ENCODE assay signal across 1 cellular context in the genomic region with DNA sequence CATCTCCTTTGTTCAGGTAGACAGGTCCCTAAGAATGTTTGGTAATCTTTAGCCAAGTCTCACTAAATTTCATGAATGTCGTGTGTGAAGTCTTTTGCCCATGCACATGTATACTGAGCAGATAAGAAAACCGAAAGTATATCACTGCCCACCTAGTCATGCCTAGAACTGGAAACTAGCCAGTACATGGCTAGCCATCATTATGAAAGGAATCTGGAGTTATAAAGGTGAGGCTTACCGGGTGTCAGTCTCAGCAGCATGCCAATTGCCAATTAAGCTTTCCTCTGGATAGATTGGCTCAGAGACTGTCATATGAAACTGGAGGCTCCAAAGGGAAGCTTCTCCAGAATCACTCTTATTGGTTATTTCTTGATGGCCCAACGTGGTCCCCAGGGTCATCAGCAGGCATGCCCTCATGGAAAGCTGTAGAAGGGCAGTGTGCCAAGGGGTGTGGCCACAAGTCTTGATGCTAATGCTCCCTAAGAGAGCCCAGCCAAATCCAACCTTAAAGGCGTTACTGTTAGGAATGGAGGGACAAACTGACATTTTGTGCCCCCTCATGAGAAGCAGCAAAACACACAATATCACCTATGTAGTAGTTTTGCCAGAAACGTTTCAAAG.
TF ChIP-seq lines count a peak whose summit lies in the region.

No MANE protein-coding gene starts in this region.

TF ChIP-seq in GM12878, 131 proteins besides CTCF, POLR2A, EP300 and RAD21 (continued from another document):
- TF ChIP-seq, protein P1, sequence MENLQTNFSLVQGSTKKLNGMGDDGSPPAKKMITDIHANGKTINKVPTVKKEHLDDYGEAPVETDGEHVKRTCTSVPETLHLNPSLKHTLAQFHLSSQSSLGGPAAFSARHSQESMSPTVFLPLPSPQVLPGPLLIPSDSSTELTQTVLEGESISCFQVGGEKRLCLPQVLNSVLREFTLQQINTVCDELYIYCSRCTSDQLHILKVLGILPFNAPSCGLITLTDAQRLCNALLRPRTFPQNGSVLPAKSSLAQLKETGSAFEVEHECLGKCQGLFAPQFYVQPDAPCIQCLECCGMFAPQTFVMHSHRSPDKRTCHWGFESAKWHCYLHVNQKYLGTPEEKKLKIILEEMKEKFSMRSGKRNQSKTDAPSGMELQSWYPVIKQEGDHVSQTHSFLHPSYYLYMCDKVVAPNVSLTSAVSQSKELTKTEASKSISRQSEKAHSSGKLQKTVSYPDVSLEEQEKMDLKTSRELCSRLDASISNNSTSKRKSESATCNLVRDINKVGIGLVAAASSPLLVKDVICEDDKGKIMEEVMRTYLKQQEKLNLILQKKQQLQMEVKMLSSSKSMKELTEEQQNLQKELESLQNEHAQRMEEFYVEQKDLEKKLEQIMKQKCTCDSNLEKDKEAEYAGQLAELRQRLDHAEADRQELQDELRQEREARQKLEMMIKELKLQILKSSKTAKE (IDR thresholded peaks at IDR 0.05; ENCODE audit: low read depth, poor library complexity, severe bottlenecking), result no peak
- no peak for TF ChIP-seq BCL11A (IDR thresholded peaks at IDR 0.05; ENCODE audit: low read depth, low read length)
- TF ChIP-seq, protein P2, sequence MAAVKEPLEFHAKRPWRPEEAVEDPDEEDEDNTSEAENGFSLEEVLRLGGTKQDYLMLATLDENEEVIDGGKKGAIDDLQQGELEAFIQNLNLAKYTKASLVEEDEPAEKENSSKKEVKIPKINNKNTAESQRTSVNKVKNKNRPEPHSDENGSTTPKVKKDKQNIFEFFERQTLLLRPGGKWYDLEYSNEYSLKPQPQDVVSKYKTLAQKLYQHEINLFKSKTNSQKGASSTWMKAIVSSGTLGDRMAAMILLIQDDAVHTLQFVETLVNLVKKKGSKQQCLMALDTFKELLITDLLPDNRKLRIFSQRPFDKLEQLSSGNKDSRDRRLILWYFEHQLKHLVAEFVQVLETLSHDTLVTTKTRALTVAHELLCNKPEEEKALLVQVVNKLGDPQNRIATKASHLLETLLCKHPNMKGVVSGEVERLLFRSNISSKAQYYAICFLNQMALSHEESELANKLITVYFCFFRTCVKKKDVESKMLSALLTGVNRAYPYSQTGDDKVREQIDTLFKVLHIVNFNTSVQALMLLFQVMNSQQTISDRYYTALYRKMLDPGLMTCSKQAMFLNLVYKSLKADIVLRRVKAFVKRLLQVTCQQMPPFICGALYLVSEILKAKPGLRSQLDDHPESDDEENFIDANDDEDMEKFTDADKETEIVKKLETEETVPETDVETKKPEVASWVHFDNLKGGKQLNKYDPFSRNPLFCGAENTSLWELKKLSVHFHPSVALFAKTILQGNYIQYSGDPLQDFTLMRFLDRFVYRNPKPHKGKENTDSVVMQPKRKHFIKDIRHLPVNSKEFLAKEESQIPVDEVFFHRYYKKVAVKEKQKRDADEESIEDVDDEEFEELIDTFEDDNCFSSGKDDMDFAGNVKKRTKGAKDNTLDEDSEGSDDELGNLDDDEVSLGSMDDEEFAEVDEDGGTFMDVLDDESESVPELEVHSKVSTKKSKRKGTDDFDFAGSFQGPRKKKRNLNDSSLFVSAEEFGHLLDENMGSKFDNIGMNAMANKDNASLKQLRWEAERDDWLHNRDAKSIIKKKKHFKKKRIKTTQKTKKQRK (IDR thresholded peaks at IDR 0.05; ENCODE audit: low read depth, low read length), result no peak
